In the genomic region with DNA sequence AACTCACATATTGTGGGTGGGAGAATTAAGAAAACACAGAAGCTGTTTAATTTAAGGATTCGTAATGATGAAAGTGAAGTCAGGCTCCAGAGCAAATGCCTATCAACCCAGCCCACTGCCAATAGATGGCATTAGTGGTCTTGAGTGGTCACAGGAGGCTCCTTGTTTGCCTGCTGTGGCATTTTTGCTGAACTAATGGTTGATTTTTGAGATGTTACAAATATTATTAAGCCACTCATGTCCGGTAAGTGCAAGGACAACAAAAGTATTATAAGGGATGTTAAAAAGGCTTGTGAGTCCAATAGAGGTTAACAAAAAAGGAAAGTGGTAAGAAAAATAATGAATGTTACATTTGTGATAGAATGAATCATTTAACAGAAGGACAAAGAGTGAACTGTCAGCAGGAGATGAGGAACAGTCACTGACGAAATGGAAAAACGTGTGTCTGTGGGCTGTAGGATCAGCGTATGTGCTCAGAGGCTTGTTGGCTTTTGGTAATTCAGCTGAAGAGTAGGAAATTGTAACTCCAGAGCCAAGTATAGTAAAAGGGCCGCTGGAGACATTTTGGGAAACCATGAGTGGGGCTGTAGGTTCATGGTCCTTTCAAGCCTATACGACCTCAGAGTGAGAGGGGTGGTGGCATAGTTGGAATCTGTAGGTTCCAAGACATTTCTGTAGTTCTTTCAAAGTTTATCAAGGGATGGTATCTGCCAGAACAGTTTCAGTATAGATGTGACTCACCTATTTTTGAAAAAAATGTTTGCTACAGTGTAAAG, we compare ENCODE assay signal across 16 cellular contexts. TPM values are rescaled to one million over a fixed set of nuclear protein-coding genes. Genes with fewer than 3 reads are reported as not detected.
DNase-seq lines count a peak whose midpoint lies in the region; ATAC-seq and TF ChIP-seq lines count a peak whose summit lies in the region.
"Had no signal": no experiment of that assay in that cellular context is flagged by ENCODE, and none has a peak within 500 bp of the region (broad histone marks: within the 10 kb centered on the region; RNA-seq: fewer than 3 reads in every experiment).

No MANE protein-coding gene starts in this region.

- peak overlapping the region; percentile 61 for H3K4me3 Mint-ChIP-seq in activated naive CD8-positive, alpha-beta T cell treated with anti-CD3 and anti-CD28 coated beads, Interleukin-2, amount 50 U/mL, for 24 hours
- H3K4me3 Mint-ChIP-seq: CD8-positive, alpha-beta memory T cell; mesothelial cell of epicardium; type B pancreatic cell had no signal

- H2AFZ ChIP-seq in MM.1S (ENCODE audit: low read length) (no peak overlapping the region), smooth muscle cell (ENCODE audit: low read depth) (no peak overlapping the region)

- H3K9me2 ChIP-seq in MM.1S (replicated peaks; ENCODE audit: insufficient read depth, low read length) = no peaks in the 10 kb centered on the region

- no peaks in the 10 kb centered on the region for H3K27me3 ChIP-seq in MM.1S (replicated peaks; ENCODE audit: insufficient read depth, low read length)
- H3K27me3 ChIP-seq in smooth muscle cell (ENCODE audit: low read depth) = no peaks in the 10 kb centered on the region

- 0 out of 2 replicates have a peak, but pooled peaks have one; percentile 4 for TF ChIP-seq CTCF in MM.1S (IDR thresholded peaks at IDR 0.05; ENCODE audit: low read length)
- TF ChIP-seq CTCF in smooth muscle cell (IDR thresholded peaks at IDR 0.05; ENCODE audit: borderline replicate concordance, insufficient read depth, poor library complexity, severe bottlenecking) = no peak

- 0 out of 2 replicates have a peak, but pooled peaks cover 5% of the 10 kb centered on the region for H3K4me1 ChIP-seq in MM.1S (ENCODE audit: low read length)
- no peaks in the 10 kb centered on the region for H3K4me1 ChIP-seq in smooth muscle cell (ENCODE audit: low read depth)

- H4K20me1 ChIP-seq in MM.1S (ENCODE audit: insufficient read depth, low read length) (no peaks in the 10 kb centered on the region), smooth muscle cell (ENCODE audit: low read depth) (peaks cover 28% of the 10 kb centered on the region)

- H3K27ac ChIP-seq in MM.1S (ENCODE audit: low read length) = no peak overlapping the region
- peak overlapping the region; percentile 65 for H3K27ac ChIP-seq in smooth muscle cell (ENCODE audit: low read depth)

- DNase-seq in MM.1S = no peak
- peak; percentile 13 for DNase-seq in activated naive CD8-positive, alpha-beta T cell treated with anti-CD3 and anti-CD28 coated beads, Interleukin-2, amount 50 U/mL, for 24 hours
- no peak for DNase-seq in smooth muscle cell (lab: John Stamatoyannopoulos, UW; ENCODE audit: unreplicated experiment)
- no peak for DNase-seq in NCI-H524 (lab: John Stamatoyannopoulos, UW)
- DNase-seq: CD8-positive, alpha-beta memory T cell; cerebellar nuclear complex; erythroblast; PC-3; T-helper 9 cell had no signal

- no peaks in the 10 kb centered on the region for H3K27me3 Mint-ChIP-seq in activated naive CD8-positive, alpha-beta T cell treated with anti-CD3 and anti-CD28 coated beads, Interleukin-2, amount 50 U/mL, for 24 hours
- H3K27me3 Mint-ChIP-seq: CD8-positive, alpha-beta memory T cell; progenitor cell of endocrine pancreas; type B pancreatic cell had no signal

- H3K36me3 Mint-ChIP-seq in activated naive CD8-positive, alpha-beta T cell treated with anti-CD3 and anti-CD28 coated beads, Interleukin-2, amount 50 U/mL, for 24 hours (ENCODE audit: low read depth) = peaks cover 81% of the 10 kb centered on the region

- H3K9me3 ChIP-seq in MM.1S (replicated peaks; ENCODE audit: insufficient read depth, low read length) (no peaks in the 10 kb centered on the region), smooth muscle cell (replicated peaks; ENCODE audit: low read depth) (no peaks in the 10 kb centered on the region)

- H3K27ac Mint-ChIP-seq in activated naive CD8-positive, alpha-beta T cell treated with anti-CD3 and anti-CD28 coated beads, Interleukin-2, amount 50 U/mL, for 24 hours = peak overlapping the region; percentile 88
- H3K27ac Mint-ChIP-seq: mesothelial cell of epicardium, progenitor cell of endocrine pancreas, type B pancreatic cell had no signal

- peaks cover 37% of the 10 kb centered on the region for H3K79me2 ChIP-seq in MM.1S (ENCODE audit: low read length)
- no peaks in the 10 kb centered on the region for H3K79me2 ChIP-seq in smooth muscle cell (ENCODE audit: low read depth)

- H3K4me3 ChIP-seq in MM.1S (ENCODE audit: low read length) = no peak overlapping the region
- no peak overlapping the region for H3K4me3 ChIP-seq in smooth muscle cell

- H3K36me3 ChIP-seq in MM.1S (replicated peaks; ENCODE audit: insufficient read depth, low read length) (peaks cover 11% of the 10 kb centered on the region), smooth muscle cell (ENCODE audit: low read depth) (peaks cover 9% of the 10 kb centered on the region)

- H3F3A ChIP-seq in MM.1S (ENCODE audit: insufficient read depth, low read length) (0 out of 2 replicates have a peak, but pooled peaks cover 2% of the 10 kb centered on the region), smooth muscle cell (ENCODE audit: low read depth) (peaks cover 6% of the 10 kb centered on the region)

- H3K4me2 ChIP-seq in MM.1S (ENCODE audit: low read depth, low read length) = no peak overlapping the region
- peak overlapping the region; percentile 40 for H3K4me2 ChIP-seq in smooth muscle cell

- peaks cover 50% of the 10 kb centered on the region for H3K4me1 Mint-ChIP-seq in activated naive CD8-positive, alpha-beta T cell treated with anti-CD3 and anti-CD28 coated beads, Interleukin-2, amount 50 U/mL, for 24 hours
- H3K4me1 Mint-ChIP-seq: mesothelial cell of epicardium had no signal

- no peaks in the 10 kb centered on the region for H3K9me3 Mint-ChIP-seq in activated naive CD8-positive, alpha-beta T cell treated with anti-CD3 and anti-CD28 coated beads, Interleukin-2, amount 50 U/mL, for 24 hours
- H3K9me3 Mint-ChIP-seq: CD8-positive, alpha-beta memory T cell; mesothelial cell of epicardium; type B pancreatic cell had no signal

- ATAC-seq in GM18868 (IDR thresholded peaks at IDR 0.05; ENCODE audit: unreplicated experiment) (peak; percentile 70), GM21360 (IDR thresholded peaks at IDR 0.05; ENCODE audit: unreplicated experiment) (no peak), GM19452 (IDR thresholded peaks at IDR 0.05; ENCODE audit: unreplicated experiment) (no peak), GM21447 (IDR thresholded peaks at IDR 0.05; ENCODE audit: unreplicated experiment) (no peak)
- peak; percentile 80 for ATAC-seq in activated naive CD8-positive, alpha-beta T cell treated with anti-CD3 and anti-CD28 coated beads, Interleukin-2, amount 50 U/mL, for 24 hours
- ATAC-seq: PC-3 had no signal

- 59% methylated on average over 7 of the region's 7 CpGs for WGBS in smooth muscle cell (ENCODE audit: low lambda C conversion rate)

- no peak overlapping the region for H3K9ac ChIP-seq in MM.1S (ENCODE audit: low read length)
- peak overlapping the region; percentile 44 for H3K9ac ChIP-seq in smooth muscle cell (ENCODE audit: low read depth)

RNA-seq across cellular contexts. Expression of a gene that starts 11.2 kb away (rescaled TPM):
- 25.7 and 26.2 TPM in 2 replicates for total RNA-seq in smooth muscle cell
- 12.7 and 19.9 TPM in 2 replicates for polyA plus RNA-seq in smooth muscle cell

RNA-seq across cellular contexts. Expression of a gene that starts 43.7 kb away (rescaled TPM):
- 0.72 and 3.9 TPM in 2 replicates for total RNA-seq in smooth muscle cell
- 0.40 and 0.47 TPM in 2 replicates for polyA plus RNA-seq in smooth muscle cell

RNA-seq across cellular contexts. Expression of a gene that starts 58.3 kb away (rescaled TPM):
- total RNA-seq in smooth muscle cell = 33.4 and 45.9 TPM in 2 replicates
- 31.0 and 38.9 TPM in 2 replicates for polyA plus RNA-seq in smooth muscle cell

Comparison
In these comparisons a context has a peak if more than half of its experiments do, and no peak if none do; other contexts are left out.
1. ATAC-seq: peak in GM18868 (single experiment) and activated naive CD8-positive, alpha-beta T cell treated with anti-CD3 and anti-CD28 coated beads, Interleukin-2, amount 50 U/mL, for 24 hours (single experiment); none in GM21360 (single experiment), GM19452 (single experiment) and GM21447 (single experiment).